17 cellular contexts compared by ENCODE assay signal in genomic region chr1:32100359-32100758, GRCh38. TPM values are rescaled to one million over a fixed set of nuclear protein-coding genes. Genes with fewer than 3 reads are reported as not detected.
DNase-seq lines count a peak whose midpoint lies in the region; ATAC-seq and TF ChIP-seq lines count a peak whose summit lies in the region.
"Had no signal": no experiment of that assay in that cellular context is flagged by ENCODE, and none has a peak within 500 bp of the region (broad histone marks: within the 10 kb centered on the region; RNA-seq: fewer than 3 reads in every experiment).

No MANE protein-coding gene starts in this region.

- intact Hi-C loops in activated CD4-positive, alpha-beta memory T cell treated with anti-CD3 and anti-CD28 coated beads for 36 hours (cut with micrococcal nuclease), result no loop called here

- no peak for ATAC-seq in activated CD8-positive, alpha-beta memory T cell treated with anti-CD3 and anti-CD28 coated beads, Interleukin-2, amount 10 ng/mL, durations not matched to agents 7 days and 5 days
- ATAC-seq: stimulated activated memory B cell treated with anti-CD40 and anti-IgM and Interleukin-4, amounts not matched to agents 10 μg/mL and 1 μg/mL and 100 μg/mL, for 72 hours had no signal

- peak overlapping the region; percentile 66 for H3K27ac ChIP-seq in brain microvascular endothelial cell
- H3K27ac ChIP-seq in hepatocyte, result peak overlapping the region; percentile 60
- H3K27ac ChIP-seq: KMS-11, thoracic aorta had no signal

- CTCF ChIA-PET in activated CD8-positive, alpha-beta memory T cell treated with anti-CD3 and anti-CD28 coated beads, Interleukin-2, amount 10 ng/mL, durations not matched to agents 7 days and 5 days (lab: Charles Lee), result no interaction called here
- CTCF ChIA-PET in activated CD4-positive, alpha-beta memory T cell treated with anti-CD3 and anti-CD28 coated beads for 36 hours (lab: Charles Lee), result no interaction called here

- H3K36me3 ChIP-seq in brain microvascular endothelial cell (replicated peaks) (peaks cover 26% of the 10 kb centered on the region), hepatocyte (replicated peaks; ENCODE audit: insufficient read depth, low read depth) (no peaks in the 10 kb centered on the region)

- no peak overlapping the region for H3K4me3 ChIP-seq in brain microvascular endothelial cell (ENCODE audit: low read depth, low read length)
- no peak overlapping the region for H3K4me3 ChIP-seq in hepatocyte
- H3K4me3 ChIP-seq: thoracic aorta had no signal

- no peak overlapping the region for H3K27ac Mint-ChIP-seq in activated CD8-positive, alpha-beta memory T cell treated with anti-CD3 and anti-CD28 coated beads, Interleukin-2, amount 10 ng/mL, durations not matched to agents 7 days and 5 days
- H3K27ac Mint-ChIP-seq in activated CD4-positive, alpha-beta memory T cell treated with anti-CD3 and anti-CD28 coated beads for 36 hours, result no peak overlapping the region
- H3K27ac Mint-ChIP-seq: CD4-positive, CD25-positive, alpha-beta regulatory T cell; stimulated activated memory B cell treated with anti-CD40 and anti-IgM and Interleukin-4, amounts not matched to agents 10 μg/mL and 1 μg/mL and 100 μg/mL, for 72 hours had no signal

- DNase-seq in EH (ENCODE audit: low read depth), result peak; percentile 30
- peak; percentile 62 to 64 for DNase-seq in NOMO-1 (lab: John Stamatoyannopoulos, UW; ENCODE audit: unreplicated experiment in 2 of 2)
- peak; percentile 75 for DNase-seq in brain microvascular endothelial cell
- DNase-seq in hepatocyte (ENCODE audit: low spot score), result no peak
- no peak for DNase-seq in inferior parietal cortex (ENCODE audit: extremely low spot score)
- DNase-seq in NCI-H1694 treated with DMSO at 0.1 percent for 48 hours (lab: John Stamatoyannopoulos, UW), result no peak
- no peak for DNase-seq in activated CD8-positive, alpha-beta memory T cell treated with anti-CD3 and anti-CD28 coated beads, Interleukin-2, amount 10 ng/mL, durations not matched to agents 7 days and 5 days
- no peak for DNase-seq in activated CD4-positive, alpha-beta memory T cell treated with anti-CD3 and anti-CD28 coated beads for 36 hours
- DNase-seq: activated CD4-positive, alpha-beta T cell treated with anti-CD3 and anti-CD28 coated beads for 4 hours; activated CD8-positive, alpha-beta memory T cell treated with anti-CD3 and anti-CD28 coated beads, Interleukin-2, amount 50 U/mL, for 4 hours; activated effector memory CD4-positive, alpha-beta T cell treated with anti-CD3 and anti-CD28 coated beads, Interleukin-2, amount 50 U/mL, for 16 hours; CD4-positive, CD25-positive, alpha-beta regulatory T cell; central memory CD4-positive, alpha-beta T cell; DMS79 treated with DMSO at 0.1 percent for 48 hours had no signal

- no peak overlapping the region for H2AFZ ChIP-seq in hepatocyte

- H3K27me3 ChIP-seq in brain microvascular endothelial cell (replicated peaks) (no peaks in the 10 kb centered on the region), hepatocyte (no peaks in the 10 kb centered on the region)

- TF ChIP-seq CTCF in brain microvascular endothelial cell (IDR thresholded peaks at IDR 0.05; ENCODE audit: low read depth, low read length, missing control alignments), result no peak
- TF ChIP-seq CTCF in hepatocyte (IDR thresholded peaks at IDR 0.05; ENCODE audit: poor library complexity), result no peak

- in situ Hi-C loops in brain microvascular endothelial cell (cut with HindIII; ENCODE audit: low pct_ligation_motif_present, low sequenced_read_pairs), result no loop called here

- H3K79me2 ChIP-seq in hepatocyte, result no peaks in the 10 kb centered on the region

- no peaks in the 10 kb centered on the region for H3K9me2 ChIP-seq in hepatocyte (replicated peaks; ENCODE audit: insufficient read depth)

- no peak overlapping the region for H3K4me3 Mint-ChIP-seq in activated CD8-positive, alpha-beta memory T cell treated with anti-CD3 and anti-CD28 coated beads, Interleukin-2, amount 10 ng/mL, durations not matched to agents 7 days and 5 days
- no peak overlapping the region for H3K4me3 Mint-ChIP-seq in activated CD4-positive, alpha-beta memory T cell treated with anti-CD3 and anti-CD28 coated beads for 36 hours
- H3K4me3 Mint-ChIP-seq: CD4-positive, CD25-positive, alpha-beta regulatory T cell; stimulated activated memory B cell treated with anti-CD40 and anti-IgM and Interleukin-4, amounts not matched to agents 10 μg/mL and 1 μg/mL and 100 μg/mL, for 72 hours had no signal

- H3K27me3 Mint-ChIP-seq in activated CD8-positive, alpha-beta memory T cell treated with anti-CD3 and anti-CD28 coated beads, Interleukin-2, amount 10 ng/mL, durations not matched to agents 7 days and 5 days, result no peaks in the 10 kb centered on the region
- no peaks in the 10 kb centered on the region for H3K27me3 Mint-ChIP-seq in activated CD4-positive, alpha-beta memory T cell treated with anti-CD3 and anti-CD28 coated beads for 36 hours
- H3K27me3 Mint-ChIP-seq: CD4-positive, CD25-positive, alpha-beta regulatory T cell; stimulated activated memory B cell treated with anti-CD40 and anti-IgM and Interleukin-4, amounts not matched to agents 10 μg/mL and 1 μg/mL and 100 μg/mL, for 72 hours had no signal

- no peak overlapping the region for H3K4me2 ChIP-seq in hepatocyte
- H3K4me2 ChIP-seq: KMS-11 had no signal

- peaks cover 16% of the 10 kb centered on the region for H3K36me3 Mint-ChIP-seq in activated CD8-positive, alpha-beta memory T cell treated with anti-CD3 and anti-CD28 coated beads, Interleukin-2, amount 10 ng/mL, durations not matched to agents 7 days and 5 days
- peaks cover 15% of the 10 kb centered on the region for H3K36me3 Mint-ChIP-seq in activated CD4-positive, alpha-beta memory T cell treated with anti-CD3 and anti-CD28 coated beads for 36 hours

- POLR2A ChIA-PET in activated CD4-positive, alpha-beta memory T cell treated with anti-CD3 and anti-CD28 coated beads for 36 hours (lab: Charles Lee), result no interaction called here

- no peaks in the 10 kb centered on the region for H4K20me1 ChIP-seq in hepatocyte (ENCODE audit: insufficient read depth, poor library complexity, severe bottlenecking)

- WGBS in hepatocyte (ENCODE audit: low lambda C conversion rate, missing lambda C conversion rate), result 90% methylated on average over 10 of the region's 10 CpGs

- H3K4me1 Mint-ChIP-seq in activated CD8-positive, alpha-beta memory T cell treated with anti-CD3 and anti-CD28 coated beads, Interleukin-2, amount 10 ng/mL, durations not matched to agents 7 days and 5 days, result peaks cover 2% of the 10 kb centered on the region
- peaks cover 3% of the 10 kb centered on the region for H3K4me1 Mint-ChIP-seq in activated CD4-positive, alpha-beta memory T cell treated with anti-CD3 and anti-CD28 coated beads for 36 hours (ENCODE audit: low read depth)
- H3K4me1 Mint-ChIP-seq: stimulated activated memory B cell treated with anti-CD40 and anti-IgM and Interleukin-4, amounts not matched to agents 10 μg/mL and 1 μg/mL and 100 μg/mL, for 72 hours had no signal

- peaks cover 14% of the 10 kb centered on the region for H3K4me1 ChIP-seq in hepatocyte (ENCODE audit: insufficient read depth)

- no peaks in the 10 kb centered on the region for H3K9me3 Mint-ChIP-seq in activated CD8-positive, alpha-beta memory T cell treated with anti-CD3 and anti-CD28 coated beads, Interleukin-2, amount 10 ng/mL, durations not matched to agents 7 days and 5 days (ENCODE audit: low read depth)
- H3K9me3 Mint-ChIP-seq in activated CD4-positive, alpha-beta memory T cell treated with anti-CD3 and anti-CD28 coated beads for 36 hours, result no peaks in the 10 kb centered on the region
- H3K9me3 Mint-ChIP-seq: CD4-positive, CD25-positive, alpha-beta regulatory T cell; stimulated activated memory B cell treated with anti-CD40 and anti-IgM and Interleukin-4, amounts not matched to agents 10 μg/mL and 1 μg/mL and 100 μg/mL, for 72 hours had no signal

- H3K9me3 ChIP-seq in hepatocyte (ENCODE audit: low read depth), result no peaks in the 10 kb centered on the region
- H3K9me3 ChIP-seq: thoracic aorta had no signal

RNA-seq across cellular contexts. Expression of gene KPNA6, which starts 7.5 kb away (rescaled TPM):
- total RNA-seq in hepatocyte, result 48.3 and 48.5 TPM in 2 replicates
- 27.7 and 30.3 TPM in 2 replicates for polyA plus RNA-seq in hepatocyte
- 10 to 100 TPM; 59.6 to 82.8 TPM for total RNA-seq in activated CD8-positive, alpha-beta memory T cell treated with anti-CD3 and anti-CD28 coated beads, Interleukin-2, amount 10 ng/mL, durations not matched to agents 7 days and 5 days
- total RNA-seq in activated CD4-positive, alpha-beta memory T cell treated with anti-CD3 and anti-CD28 coated beads for 36 hours, result 10 to 100 TPM; 69.8 to 77.6 TPM

RNA-seq across cellular contexts. Expression of gene TMEM39B, which starts 27.6 kb away (rescaled TPM):
- 3.6 and 5.1 TPM in 2 replicates for total RNA-seq in hepatocyte
- 3.9 and 5.3 TPM in 2 replicates for polyA plus RNA-seq in hepatocyte
- 10 to 100 TPM; 27.3 to 30.0 TPM for total RNA-seq in activated CD8-positive, alpha-beta memory T cell treated with anti-CD3 and anti-CD28 coated beads, Interleukin-2, amount 10 ng/mL, durations not matched to agents 7 days and 5 days
- total RNA-seq in activated CD4-positive, alpha-beta memory T cell treated with anti-CD3 and anti-CD28 coated beads for 36 hours, result 10 to 100 TPM; 18.9 to 19.7 TPM

Comparison
In these comparisons a context has a peak if more than half of its experiments do, and no peak if none do; other contexts are left out.
1. DNase-seq: peak in EH (single experiment), NOMO-1 (2 of 2) and brain microvascular endothelial cell (single experiment); none in hepatocyte (single experiment), inferior parietal cortex (single experiment), NCI-H1694 treated with DMSO at 0.1 percent for 48 hours (single experiment), activated CD8-positive, alpha-beta memory T cell treated with anti-CD3 and anti-CD28 coated beads, Interleukin-2, amount 10 ng/mL, durations not matched to agents 7 days and 5 days (single experiment) and activated CD4-positive, alpha-beta memory T cell treated with anti-CD3 and anti-CD28 coated beads for 36 hours (single experiment).